In the genomic region with DNA sequence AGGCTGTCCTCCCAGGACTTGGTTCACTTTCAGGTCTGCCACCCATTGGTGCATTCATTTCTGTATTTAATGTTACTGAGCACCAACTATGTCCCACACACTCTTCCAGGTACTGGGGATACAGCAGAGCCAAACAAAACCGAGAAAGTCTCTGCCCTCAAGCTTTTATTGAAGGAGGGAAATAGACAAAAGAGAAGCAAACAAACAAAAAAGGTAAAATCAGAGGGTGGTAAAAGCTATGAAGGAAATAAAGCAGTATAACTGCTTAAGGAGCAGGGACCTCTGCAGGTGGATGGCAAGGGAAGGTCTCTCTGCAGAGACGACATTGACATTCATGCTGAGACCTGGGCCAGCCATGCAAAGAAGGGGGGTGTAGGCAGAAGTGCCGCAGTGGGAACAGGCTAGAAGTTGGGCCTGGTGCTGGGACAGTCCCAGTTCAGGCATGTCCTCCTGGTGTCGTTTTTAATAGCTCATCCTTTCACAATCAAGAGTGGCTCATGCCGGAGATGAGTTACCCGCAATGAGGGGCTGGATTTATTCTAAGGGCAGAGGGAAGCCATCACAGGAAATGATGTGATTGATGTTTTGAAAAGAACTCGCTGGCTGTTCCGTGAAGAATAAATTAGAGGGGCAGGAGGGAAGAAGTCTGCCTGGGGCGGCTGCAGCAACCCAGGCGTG, we compare ENCODE assay signal across 8 cellular contexts.
DNase-seq lines count a peak whose midpoint lies in the region; ATAC-seq lines count a peak whose summit lies in the region.

No MANE protein-coding gene starts in this region.

- peaks cover 8 to 32% (median 13%) of the 10 kb centered on the region in 3 donors for H3K27me3 Mint-ChIP-seq in immature natural killer cell (ENCODE audit: low read depth in 3 of 3)

- peak; percentile 39 for ATAC-seq in HG03196 (IDR thresholded peaks at IDR 0.05; ENCODE audit: unreplicated experiment)

- peak overlapping the region; percentile 97 to 100 (median 99) for H3K27ac Mint-ChIP-seq in immature natural killer cell

- peak overlapping the region; percentile 80 to 97 (median 92) for H3K4me3 Mint-ChIP-seq in immature natural killer cell

- DNase-seq in NCI-H82 (lab: John Stamatoyannopoulos, UW), result peak; percentile 44
- no peak for DNase-seq in NCI-H82 treated with DMSO at 0.1 percent for 48 hours (lab: John Stamatoyannopoulos, UW; ENCODE audit: unreplicated experiment)
- DNase-seq in SK-N-DZ (ENCODE audit: low spot score), result peak; percentile 52
- DNase-seq in amniotic epithelial cell (ENCODE audit: low read depth), result peak; percentile 58
- peak; percentile 69 to 74 (median 71) for DNase-seq in immature natural killer cell
- peak; percentile 51 to 57 for DNase-seq in stimulated activated CD4-positive, alpha-beta T cell treated with anti-CD3 and anti-CD28 coated beads, Interleukin-15, amount 100 ng/mL, for 48 hours (ENCODE audit: low read depth in 2 of 2)
- no peak for DNase-seq in cortex of kidney (lab: John Stamatoyannopoulos, UW)

- no peaks in the 10 kb centered on the region for H3K36me3 Mint-ChIP-seq in immature natural killer cell

- H3K4me1 Mint-ChIP-seq in immature natural killer cell, result peaks cover 70 to 73% of the 10 kb centered on the region in 2 donors

- H3K9me3 Mint-ChIP-seq in immature natural killer cell, result no peaks in the 10 kb centered on the region

Comparison
In these comparisons a context has a peak if more than half of its experiments do, and no peak if none do; other contexts are left out.
1. DNase-seq: peak in NCI-H82 (single experiment), SK-N-DZ (single experiment), amniotic epithelial cell (single experiment), immature natural killer cell (3 of 3) and stimulated activated CD4-positive, alpha-beta T cell treated with anti-CD3 and anti-CD28 coated beads, Interleukin-15, amount 100 ng/mL, for 48 hours (2 of 2); none in NCI-H82 treated with DMSO at 0.1 percent for 48 hours (single experiment) and cortex of kidney (single experiment).